Comparison of ENCODE assay signal across 11 cellular contexts in genomic region chr6:135021310-135022049, GRCh38. TPM values are rescaled to one million over a fixed set of nuclear protein-coding genes. Genes with fewer than 3 reads are reported as not detected.
DNase-seq lines count a peak whose midpoint lies in the region; ATAC-seq and TF ChIP-seq lines count a peak whose summit lies in the region.
"Had no signal": no experiment of that assay in that cellular context is flagged by ENCODE, and none has a peak within 500 bp of the region (broad histone marks: within the 10 kb centered on the region; RNA-seq: fewer than 3 reads in every experiment).

No MANE protein-coding gene starts in this region.

- no peak overlapping the region for H3K4me3 ChIP-seq in mesenchymal stem cell (ENCODE audit: insufficient read depth in 1 of 2, low read depth in 1 of 2, low read length in 2 of 2)
- H3K4me3 ChIP-seq: skin epidermis had no signal

- H3K9me3 Mint-ChIP-seq in T-helper 2 cell treated with Interferon-gamma antibody and Interleukin-4, amounts not matched to agents 5 μg/mL and 100 μg/mL, for 36 hours, result no peaks in the 10 kb centered on the region
- no peaks in the 10 kb centered on the region for H3K9me3 Mint-ChIP-seq in activated T-helper 17 cell treated with anti-CD3 and anti-CD28 coated beads, Interleukin-2, amount 50 U/mL, for 72 hours

- no peak overlapping the region for H3K23ac ChIP-seq in mesenchymal stem cell (ENCODE audit: low read length in 2 of 2)

- no peak overlapping the region for H3K27ac ChIP-seq in mesenchymal stem cell (ENCODE audit: low read length, poor library complexity, severe bottlenecking)

- no peak overlapping the region for H2BK5ac ChIP-seq in mesenchymal stem cell (ENCODE audit: low read depth, low read length, poor library complexity, severe bottlenecking)

- ATAC-seq in GM19025 (IDR thresholded peaks at IDR 0.05; ENCODE audit: low read depth, unreplicated experiment) (peak; percentile 72), HG02938 (IDR thresholded peaks at IDR 0.05; ENCODE audit: unreplicated experiment) (peak; percentile 67)
- ATAC-seq in activated T-helper 17 cell treated with anti-CD3 and anti-CD28 coated beads, Interleukin-2, amount 50 U/mL, for 72 hours (replicated peaks), result no peak

- peak overlapping the region; percentile 33 for H3K4me3 Mint-ChIP-seq in T-helper 2 cell treated with Interferon-gamma antibody and Interleukin-4, amounts not matched to agents 5 μg/mL and 100 μg/mL, for 36 hours
- H3K4me3 Mint-ChIP-seq in activated T-helper 17 cell treated with anti-CD3 and anti-CD28 coated beads, Interleukin-2, amount 50 U/mL, for 72 hours, result no peak overlapping the region

- no peak overlapping the region for H2BK120ac ChIP-seq in mesenchymal stem cell (ENCODE audit: low read depth, low read length)

- H2BK12ac ChIP-seq in mesenchymal stem cell (ENCODE audit: low read length in 2 of 2), result no peak overlapping the region

- no peak overlapping the region for H4K91ac ChIP-seq in mesenchymal stem cell (ENCODE audit: low read length)

- 100% methylated on average over 2 of the region's 4 CpGs for WGBS in mesenchymal stem cell

- peaks cover 7% of the 10 kb centered on the region for H3K79me1 ChIP-seq in mesenchymal stem cell (replicated peaks; ENCODE audit: low read length, poor library complexity, severe bottlenecking)

- no peak overlapping the region for H3K4ac ChIP-seq in mesenchymal stem cell (ENCODE audit: low read depth in 1 of 2, low read length in 2 of 2)

- H3K4me1 ChIP-seq in mesenchymal stem cell (ENCODE audit: control insufficient read depth, insufficient read depth, low read depth, low read length), result no peaks in the 10 kb centered on the region

- H3K9ac ChIP-seq in mesenchymal stem cell (ENCODE audit: low read length), result no peak overlapping the region

- in situ Hi-C loops in GM13976 (cut with MboI; ENCODE audit: low sequenced_read_pairs, unreplicated experiment), result loop anchor here (25.0 kb wide), 1 partner anchor 416 kb away; no protein-coding TSS in a partner anchor

- peaks cover 24% of the 10 kb centered on the region for H3K36me3 Mint-ChIP-seq in T-helper 2 cell treated with Interferon-gamma antibody and Interleukin-4, amounts not matched to agents 5 μg/mL and 100 μg/mL, for 36 hours (ENCODE audit: low read depth)
- peaks cover 33% of the 10 kb centered on the region for H3K36me3 Mint-ChIP-seq in activated T-helper 17 cell treated with anti-CD3 and anti-CD28 coated beads, Interleukin-2, amount 50 U/mL, for 72 hours (ENCODE audit: low read depth)

- no peak overlapping the region for H2BK15ac ChIP-seq in mesenchymal stem cell (ENCODE audit: low read depth, poor library complexity, severe bottlenecking)

- peak overlapping the region; percentile 68 for H3K27ac Mint-ChIP-seq in T-helper 2 cell treated with Interferon-gamma antibody and Interleukin-4, amounts not matched to agents 5 μg/mL and 100 μg/mL, for 36 hours
- no peak overlapping the region for H3K27ac Mint-ChIP-seq in activated T-helper 17 cell treated with anti-CD3 and anti-CD28 coated beads, Interleukin-2, amount 50 U/mL, for 72 hours

- H3K14ac ChIP-seq in mesenchymal stem cell (ENCODE audit: low read length in 2 of 2), result no peak overlapping the region

- peaks cover 0 to 5% of the 10 kb centered on the region in 2 experiments for H3K36me3 ChIP-seq in mesenchymal stem cell (ENCODE audit: control insufficient read depth in 1 of 2, insufficient read depth in 2 of 2, low read depth in 1 of 2, low read length in 2 of 2)

- no peaks in the 10 kb centered on the region for H3K27me3 Mint-ChIP-seq in T-helper 2 cell treated with Interferon-gamma antibody and Interleukin-4, amounts not matched to agents 5 μg/mL and 100 μg/mL, for 36 hours (ENCODE audit: low read depth)
- no peaks in the 10 kb centered on the region for H3K27me3 Mint-ChIP-seq in activated T-helper 17 cell treated with anti-CD3 and anti-CD28 coated beads, Interleukin-2, amount 50 U/mL, for 72 hours

- DNase-seq in GM13976 (ENCODE audit: low spot score), result peak; percentile 26
- DNase-seq in T-helper 2 cell treated with Interferon-gamma antibody and Interleukin-4, amounts not matched to agents 5 μg/mL and 100 μg/mL, for 36 hours (ENCODE audit: low spot score), result no peak
- no peak for DNase-seq in AML-193 (lab: John Stamatoyannopoulos, UW)
- no peak for DNase-seq in mesenchymal stem cell
- DNase-seq in NCI-H1930 (lab: John Stamatoyannopoulos, UW), result no peak
- DNase-seq: COR-L47, NCI-H187 had no signal

- H3K4me2 ChIP-seq in mesenchymal stem cell (ENCODE audit: low read length, poor library complexity, severe bottlenecking), result no peak overlapping the region

- H3K9me3 ChIP-seq in mesenchymal stem cell (ENCODE audit: control insufficient read depth, low read length), result no peaks in the 10 kb centered on the region

- no peak overlapping the region for H2AFZ ChIP-seq in mesenchymal stem cell (ENCODE audit: low read depth, low read length)

- no peak overlapping the region for H4K8ac ChIP-seq in mesenchymal stem cell (ENCODE audit: low read length)

- peaks cover 55% of the 10 kb centered on the region for H3K4me1 Mint-ChIP-seq in T-helper 2 cell treated with Interferon-gamma antibody and Interleukin-4, amounts not matched to agents 5 μg/mL and 100 μg/mL, for 36 hours (ENCODE audit: low read depth)
- H3K4me1 Mint-ChIP-seq in activated T-helper 17 cell treated with anti-CD3 and anti-CD28 coated beads, Interleukin-2, amount 50 U/mL, for 72 hours, result peaks cover 25% of the 10 kb centered on the region

- no peak for TF ChIP-seq CTCF in GM13976 (IDR thresholded peaks at IDR 0.05; ENCODE audit: borderline replicate concordance, control extremely low read depth, extremely low read depth, insufficient read depth, missing control alignments)

- no peak overlapping the region for H2AK5ac ChIP-seq in mesenchymal stem cell (ENCODE audit: low read length, severe bottlenecking)

- H3K18ac ChIP-seq in mesenchymal stem cell (ENCODE audit: low read depth in 1 of 2, low read length in 2 of 2), result no peak overlapping the region

- H3K27me3 ChIP-seq in mesenchymal stem cell (ENCODE audit: control insufficient read depth in 1 of 2, insufficient read depth in 1 of 2, low read length in 2 of 2), result no peaks in the 10 kb centered on the region

RNA-seq across cellular contexts. Expression of gene HBS1L, which starts 33.1 kb away (rescaled TPM):
- 41.2 TPM for polyA plus RNA-seq in mesenchymal stem cell (2013, experiment 1 of 2)
- 42.7 TPM for polyA plus RNA-seq in mesenchymal stem cell (2013, experiment 2 of 2)
- total RNA-seq in activated T-helper 17 cell treated with anti-CD3 and anti-CD28 coated beads, Interleukin-2, amount 50 U/mL, for 72 hours, result 100 to 1,000 TPM; 149 to 167 TPM
